Comparison of ENCODE assay signal across 18 cellular contexts in genomic region chr10:61179734-61180133, GRCh38.
"Had no signal": no experiment of that assay in that cellular context is flagged by ENCODE, and none has a peak within 500 bp of the region (broad histone marks: within the 10 kb centered on the region; RNA-seq: fewer than 3 reads in every experiment).

No MANE protein-coding gene starts in this region.

- H3K9ac ChIP-seq: parathyroid adenoma had no signal

- H3K36me3 ChIP-seq: lower lobe of right lung, neutrophil, spleen, upper lobe of right lung had no signal

- H3K4me1 ChIP-seq: foreskin keratinocyte, lower lobe of right lung, parathyroid adenoma, spleen, upper lobe of right lung had no signal

- H3K4me2 ChIP-seq: hepatocyte had no signal

- H3K9me3 ChIP-seq: body of pancreas, lower lobe of right lung, neutrophil, spleen, upper lobe of right lung had no signal

- H3K4me3 ChIP-seq: body of pancreas, hepatocyte, lower lobe of right lung, spleen, upper lobe of right lung had no signal

- H2AFZ ChIP-seq: hepatocyte, parathyroid adenoma had no signal

- DNase-seq: activated CD4-positive, alpha-beta T cell treated with anti-CD3 and anti-CD28 coated beads, Interleukin-2, amount 10 ng/mL, durations not matched to agents 7 days and 5 days; activated CD8-positive, alpha-beta T cell treated with anti-CD3 and anti-CD28 coated beads, Interleukin-2, amount 10 ng/mL, durations not matched to agents 7 days and 5 days; activated naive CD4-positive, alpha-beta T cell treated with anti-CD3 and anti-CD28 coated beads for 36 hours; activated T-cell treated with anti-CD3 and anti-CD28 coated beads, Interleukin-2, amount 50 U/mL, for 4 hours; body of pancreas; central memory CD4-positive, alpha-beta T cell; endodermal cell; foreskin keratinocyte; lower lobe of right lung; naive thymus-derived CD8-positive, alpha-beta T cell; spleen; stimulated activated naive CD4-positive, alpha-beta T cell; T-helper 9 cell; upper lobe of right lung had no signal

- H3K27me3 ChIP-seq: body of pancreas, hepatocyte, neutrophil, spleen, upper lobe of right lung had no signal

- H3K79me2 ChIP-seq: hepatocyte, parathyroid adenoma had no signal

- H3K27ac ChIP-seq: body of pancreas, epithelial cell of prostate, foreskin keratinocyte, hepatocyte, lower lobe of right lung, neutrophil, parathyroid adenoma, spleen, upper lobe of right lung had no signal
